In the genomic region with DNA sequence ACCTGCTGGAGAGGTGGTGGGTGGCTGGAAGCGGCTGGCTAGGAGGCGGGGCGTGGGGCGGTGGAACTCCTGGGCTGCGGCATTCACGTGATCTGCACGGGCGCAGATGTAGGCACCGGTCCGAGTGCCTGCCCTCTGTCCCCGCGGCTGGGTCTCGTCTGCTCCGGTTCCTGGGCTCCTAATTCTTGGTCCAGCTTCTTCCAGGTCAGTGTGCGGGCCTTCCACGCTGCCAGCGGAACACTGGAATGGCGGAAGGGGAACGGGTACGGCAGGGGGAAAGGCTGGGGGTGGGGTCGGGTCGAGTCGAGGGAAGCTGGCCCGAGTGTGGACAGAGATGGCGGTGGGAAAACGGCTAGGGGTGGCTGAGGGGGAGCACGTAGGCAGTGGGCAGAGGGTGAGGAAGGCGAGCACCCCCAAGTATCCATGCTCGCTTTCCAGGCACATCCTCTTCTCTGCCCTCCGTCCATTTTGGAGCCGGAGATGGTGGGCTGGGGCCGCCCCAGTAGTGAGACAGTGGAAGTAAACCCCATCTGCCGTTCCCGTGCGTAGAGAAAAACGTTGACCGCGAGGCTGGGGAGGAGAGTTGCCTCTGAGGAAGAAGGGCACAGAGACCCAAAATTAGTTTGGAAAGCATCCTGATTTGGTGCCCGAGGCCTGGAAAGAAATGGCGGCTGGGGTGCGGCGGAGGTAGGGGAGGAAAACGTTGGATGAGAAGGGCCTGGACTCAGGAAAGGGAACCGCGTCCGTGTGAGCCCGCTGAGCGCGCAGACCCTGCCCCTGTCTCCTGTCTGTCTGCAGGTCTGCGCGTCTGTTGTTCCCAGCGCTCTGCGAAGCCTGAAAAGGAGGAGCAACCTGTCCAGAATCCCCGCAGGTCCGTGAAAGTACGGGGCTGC, we compare ENCODE assay signal across 8 cellular contexts. TPM values are rescaled to one million over a fixed set of nuclear protein-coding genes. Genes with fewer than 3 reads are reported as not detected.
DNase-seq lines count a peak whose midpoint lies in the region; ATAC-seq and TF ChIP-seq lines count a peak whose summit lies in the region.

TSS of gene TCEAL4 (plus strand) at position 95 of the 893 bp plus-strand sequence. CDS start 1,161 bp downstream, outside the sequence.

- H3K4me3 ChIP-seq in HUES6 (ENCODE audit: low read depth, low read length) = peak within 1 kb of the TSS; percentile 100
- H3K4me3 ChIP-seq in iPS-18a (ENCODE audit: low read length) = peak within 1 kb of the TSS; percentile 93
- peak within 1 kb of the TSS; percentile 80 for H3K4me3 ChIP-seq in retinal pigment epithelial cell (ENCODE audit: low read length)

- TF ChIP-seq CTCF in brain (conservative IDR thresholded peaks at IDR 0.05) (no peak), retinal pigment epithelial cell (conservative IDR thresholded peaks at IDR 0.05; ENCODE audit: low read depth, low read length) (no peak)

- H3K27ac Mint-ChIP-seq in brain = peak within 1 kb of the TSS; percentile 95 to 99 (median 97)

- H3K36me3 ChIP-seq in HUES6 (ENCODE audit: control insufficient read depth, insufficient read depth, low read length) = peaks cover 19% of the 10 kb centered on the region
- H3K36me3 ChIP-seq in iPS-18a (ENCODE audit: control insufficient read depth, low read depth, low read length) = peaks cover 13% of the 10 kb centered on the region

- DNase-seq in D341Med (ENCODE audit: low spot score) (peak; percentile 74), SK-MEL-5 (ENCODE audit: low read depth, low spot score) (peak; percentile 42), retinal pigment epithelial cell (ENCODE audit: low read depth) (no peak)

- H3K27me3 Mint-ChIP-seq in brain = peaks cover 7% of the 10 kb centered on the region

- H3K4me1 ChIP-seq in HUES6 (ENCODE audit: control insufficient read depth, insufficient read depth, low read length) (no peaks in the 10 kb centered on the region), iPS-18a (ENCODE audit: control insufficient read depth, low read depth, low read length) (peaks cover 8% of the 10 kb centered on the region)

- H3K27me3 ChIP-seq in HUES6 (ENCODE audit: control insufficient read depth, insufficient read depth, low read length) = peaks cover 6% of the 10 kb centered on the region; the same call in 1 of the 2 replicates
- H3K27me3 ChIP-seq in iPS-18a (ENCODE audit: control insufficient read depth, insufficient read depth, low read length) = no peaks in the 10 kb centered on the region

- peak; percentile 85 for ATAC-seq in GM21360 (IDR thresholded peaks at IDR 0.05; ENCODE audit: unreplicated experiment)
- no peak for ATAC-seq in GM18520 (IDR thresholded peaks at IDR 0.05; ENCODE audit: unreplicated experiment)

- peak within 1 kb of the TSS; percentile 7; the same call in 1 of the 2 replicates for H3K27ac ChIP-seq in HUES6 (ENCODE audit: low read depth, low read length)
- H3K27ac ChIP-seq in iPS-18a (ENCODE audit: low read length) = no peak within 1 kb of the TSS

- peaks cover 34% of the 10 kb centered on the region for H3K36me3 Mint-ChIP-seq in brain

- in situ Hi-C loops in SK-MEL-5 (cut with HindIII; ENCODE audit: low pct_unique_long_range_greater_than_20kb, low sequenced_read_pairs) = no loop called here

- no peaks in the 10 kb centered on the region for H3K9me3 ChIP-seq in HUES6 (ENCODE audit: control insufficient read depth, insufficient read depth, low read depth, low read length)
- no peaks in the 10 kb centered on the region for H3K9me3 ChIP-seq in iPS-18a (ENCODE audit: control insufficient read depth, low read depth, low read length)

- peaks cover 0 to 10% (median 5%) of the 10 kb centered on the region in 5 experiments for H3K9me3 Mint-ChIP-seq in brain

- H3K4me3 Mint-ChIP-seq in brain = peak within 1 kb of the TSS; percentile 93 to 99 (median 98)

- peaks cover 34% of the 10 kb centered on the region for H3K4me1 Mint-ChIP-seq in brain

- H3K9ac ChIP-seq in HUES6 (ENCODE audit: low read length) = peak within 1 kb of the TSS; percentile 90
- H3K9ac ChIP-seq in iPS-18a (ENCODE audit: low read length) = peak within 1 kb of the TSS; percentile 89

RNA-seq across cellular contexts. Expression of gene TCEAL4, which starts in this region (rescaled TPM):
- total RNA-seq in SK-MEL-5 (2014; rRNA removed; shearing (Covaris generic)) = 79.6 and 83.2 TPM in 2 replicates
- polyA plus RNA-seq in SK-MEL-5 (2015; cell fraction: cytosol; rRNA removed) = 92.1 and 102 TPM in 2 replicates
- 39.1 and 62.1 TPM in 2 replicates for polyA plus RNA-seq in SK-MEL-5 (2015; cell fraction: nucleus; rRNA removed)
- 126 TPM for polyA plus RNA-seq in brain (ENCODE audit: insufficient read depth, low read depth, low replicate concordance)
